Comparison of ENCODE assay signal across 1 cellular context in genomic region chr11:66328307-66329144, GRCh38.
TF ChIP-seq lines count a peak whose summit lies in the region.

No MANE protein-coding gene starts in this region.

TF ChIP-seq in K562, 482 proteins besides CTCF, POLR2A, EP300 and RAD21 (continued from another document):
- TF ChIP-seq CTCFL (IDR thresholded peaks at IDR 0.05; ENCODE audit: borderline replicate concordance, insufficient read depth, low read depth, low read length, poor library complexity, severe bottlenecking) (peak; percentile 73), TAF1 (IDR thresholded peaks at IDR 0.05; ENCODE audit: control insufficient read depth, extremely low read depth, insufficient read depth, low read length, severe bottlenecking) (peak; percentile 19), SMARCC2 (IDR thresholded peaks at IDR 0.05; ENCODE audit: low read depth) (no peak), CREB3 (tag; conservative IDR thresholded peaks at IDR 0.05; ENCODE audit: low read depth) (peak; percentile 25; the same call in 1 of the 2 replicates), HOMEZ (CRISPR knock-in tag; IDR thresholded peaks at IDR 0.05) (no peak), LEF1 (IDR thresholded peaks at IDR 0.05) (0 out of 2 replicates have a peak, but pooled peaks have one; percentile 24), ESRRA (IDR thresholded peaks at IDR 0.05; ENCODE audit: borderline replicate concordance, low read depth) (0 out of 2 replicates have a peak, but pooled peaks have one; percentile 34), RBFOX2 (IDR thresholded peaks at IDR 0.05; ENCODE audit: low read depth, low read length) (peak; percentile 62)
TF ChIP-seq in K562: peak in this region for 107.
